1 cellular context compared by ENCODE assay signal in the genomic region with DNA sequence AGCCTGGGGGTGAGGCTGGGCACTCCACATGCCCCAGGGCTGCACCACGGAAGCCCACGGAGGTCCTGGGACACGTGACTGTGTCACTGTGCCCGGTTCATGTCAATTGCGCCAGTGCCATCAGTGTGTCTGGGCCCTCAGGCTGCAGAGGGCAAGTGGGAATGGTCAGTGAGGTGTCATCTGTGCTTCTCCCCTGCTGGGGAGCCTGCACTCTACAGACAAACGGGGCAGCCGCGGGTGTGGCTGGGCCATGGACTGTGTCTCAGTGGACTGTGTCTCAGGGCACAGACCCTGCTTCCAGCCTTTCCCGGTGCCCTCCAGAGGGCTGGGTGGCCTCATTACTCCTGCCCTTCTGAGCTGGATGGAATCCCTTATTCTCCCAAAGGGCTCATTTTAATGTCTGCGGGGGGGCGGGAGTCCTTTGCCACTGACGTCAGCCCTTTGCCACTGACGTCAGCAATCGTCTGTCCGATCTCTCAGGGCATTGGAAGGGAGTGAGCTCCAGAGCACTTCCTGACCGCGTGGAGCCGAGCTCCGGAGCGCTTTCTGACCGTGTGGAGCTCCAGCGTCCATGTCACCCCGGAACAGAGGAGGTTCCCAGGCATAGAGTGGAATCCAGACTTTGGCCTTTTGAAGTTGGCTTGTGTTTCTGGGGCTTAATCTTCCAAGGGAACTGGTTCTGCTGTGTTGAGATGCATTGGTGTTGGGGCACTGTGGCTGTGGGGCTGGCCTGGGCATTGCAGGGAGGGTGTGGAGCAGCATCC.
TF ChIP-seq lines count a peak whose summit lies in the region.

No MANE protein-coding gene starts in this region.

TF ChIP-seq in K562, 482 proteins besides CTCF, POLR2A, EP300 and RAD21 (continues in another document):
- TF ChIP-seq SMARCC2 (IDR thresholded peaks at IDR 0.05; ENCODE audit: low read depth) (no peak), TSC22D4 (tag; IDR thresholded peaks at IDR 0.05) (no peak), NRF1 (conservative IDR thresholded peaks at IDR 0.05 in 1 of 2, IDR thresholded peaks at IDR 0.05 in 1 of 2) (peak in 1 of 2 experiments; percentile 17; a peak in 1 of 4 replicates), ZNF696 (CRISPR knock-in tag; conservative IDR thresholded peaks at IDR 0.05) (no peak), ZNF511 (CRISPR knock-in tag; IDR thresholded peaks at IDR 0.05) (no peak), GTF2B (IDR thresholded peaks at IDR 0.05; ENCODE audit: extremely low read depth, insufficient read length) (no peak), ATF6 (CRISPR knock-in tag; IDR thresholded peaks at IDR 0.05) (no peak), ZNF586 (CRISPR knock-in tag; conservative IDR thresholded peaks at IDR 0.05) (no peak), ATF3 (IDR thresholded peaks at IDR 0.05) (peak; percentile 70), ATF3 (CRISPR knock-in tag; conservative IDR thresholded peaks at IDR 0.05) (no peak), RFX5 (IDR thresholded peaks at IDR 0.05; ENCODE audit: low read depth, low read length) (no peak), MEF2D (tag; conservative IDR thresholded peaks at IDR 0.05; ENCODE audit: low read depth) (no peak), ZNF589 (CRISPR knock-in tag; IDR thresholded peaks at IDR 0.05; ENCODE audit: low read depth) (peak; percentile 61; the same call in 1 of the 2 replicates), HLTF (IDR thresholded peaks at IDR 0.05) (no peak), ZNF311 (CRISPR knock-in tag; IDR thresholded peaks at IDR 0.05) (no peak), CLOCK (CRISPR knock-in tag; IDR thresholded peaks at IDR 0.05; ENCODE audit: borderline replicate concordance) (no peak), ELF1 (tag; IDR thresholded peaks at IDR 0.05) (peak; percentile 57), GABPB1 (CRISPR knock-in tag; IDR thresholded peaks at IDR 0.05) (no peak), EZH2 (IDR thresholded peaks at IDR 0.05; ENCODE audit: borderline replicate concordance, low read depth, low read length) (no peak), HNRNPH1 (optimal IDR thresholded peaks at IDR 0.05; ENCODE audit: low read depth, low read length) (no peak), RBBP5 (IDR thresholded peaks at IDR 0.05; ENCODE audit: borderline replicate concordance, insufficient read depth, low read length, poor library complexity, severe bottlenecking) (no peak), CAMTA2 (CRISPR knock-in tag; conservative IDR thresholded peaks at IDR 0.05) (no peak), MYC (IDR thresholded peaks at IDR 0.05; ENCODE audit: low read depth, low read length) (0 out of 2 replicates have a peak, but pooled peaks have one; percentile 47), MYC (CRISPR knock-in tag; IDR thresholded peaks at IDR 0.05; ENCODE audit: borderline replicate concordance, low read depth) (no peak), L3MBTL2 (IDR thresholded peaks at IDR 0.05) (peak; percentile 74), SPI1 (IDR thresholded peaks at IDR 0.05; ENCODE audit: borderline replicate concordance, low read depth, low read length) (no peak), ZNF785 (CRISPR knock-in tag; IDR thresholded peaks at IDR 0.05) (no peak), ATF7 (IDR thresholded peaks at IDR 0.05) (peak; percentile 90), MNT (conservative IDR thresholded peaks at IDR 0.05) (no peak)
- TF ChIP-seq, protein P1, sequence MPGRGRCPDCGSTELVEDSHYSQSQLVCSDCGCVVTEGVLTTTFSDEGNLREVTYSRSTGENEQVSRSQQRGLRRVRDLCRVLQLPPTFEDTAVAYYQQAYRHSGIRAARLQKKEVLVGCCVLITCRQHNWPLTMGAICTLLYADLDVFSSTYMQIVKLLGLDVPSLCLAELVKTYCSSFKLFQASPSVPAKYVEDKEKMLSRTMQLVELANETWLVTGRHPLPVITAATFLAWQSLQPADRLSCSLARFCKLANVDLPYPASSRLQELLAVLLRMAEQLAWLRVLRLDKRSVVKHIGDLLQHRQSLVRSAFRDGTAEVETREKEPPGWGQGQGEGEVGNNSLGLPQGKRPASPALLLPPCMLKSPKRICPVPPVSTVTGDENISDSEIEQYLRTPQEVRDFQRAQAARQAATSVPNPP (IDR thresholded peaks at IDR 0.05; ENCODE audit: borderline replicate concordance, insufficient read depth, insufficient read length) = no peak
- TF ChIP-seq, protein P2, sequence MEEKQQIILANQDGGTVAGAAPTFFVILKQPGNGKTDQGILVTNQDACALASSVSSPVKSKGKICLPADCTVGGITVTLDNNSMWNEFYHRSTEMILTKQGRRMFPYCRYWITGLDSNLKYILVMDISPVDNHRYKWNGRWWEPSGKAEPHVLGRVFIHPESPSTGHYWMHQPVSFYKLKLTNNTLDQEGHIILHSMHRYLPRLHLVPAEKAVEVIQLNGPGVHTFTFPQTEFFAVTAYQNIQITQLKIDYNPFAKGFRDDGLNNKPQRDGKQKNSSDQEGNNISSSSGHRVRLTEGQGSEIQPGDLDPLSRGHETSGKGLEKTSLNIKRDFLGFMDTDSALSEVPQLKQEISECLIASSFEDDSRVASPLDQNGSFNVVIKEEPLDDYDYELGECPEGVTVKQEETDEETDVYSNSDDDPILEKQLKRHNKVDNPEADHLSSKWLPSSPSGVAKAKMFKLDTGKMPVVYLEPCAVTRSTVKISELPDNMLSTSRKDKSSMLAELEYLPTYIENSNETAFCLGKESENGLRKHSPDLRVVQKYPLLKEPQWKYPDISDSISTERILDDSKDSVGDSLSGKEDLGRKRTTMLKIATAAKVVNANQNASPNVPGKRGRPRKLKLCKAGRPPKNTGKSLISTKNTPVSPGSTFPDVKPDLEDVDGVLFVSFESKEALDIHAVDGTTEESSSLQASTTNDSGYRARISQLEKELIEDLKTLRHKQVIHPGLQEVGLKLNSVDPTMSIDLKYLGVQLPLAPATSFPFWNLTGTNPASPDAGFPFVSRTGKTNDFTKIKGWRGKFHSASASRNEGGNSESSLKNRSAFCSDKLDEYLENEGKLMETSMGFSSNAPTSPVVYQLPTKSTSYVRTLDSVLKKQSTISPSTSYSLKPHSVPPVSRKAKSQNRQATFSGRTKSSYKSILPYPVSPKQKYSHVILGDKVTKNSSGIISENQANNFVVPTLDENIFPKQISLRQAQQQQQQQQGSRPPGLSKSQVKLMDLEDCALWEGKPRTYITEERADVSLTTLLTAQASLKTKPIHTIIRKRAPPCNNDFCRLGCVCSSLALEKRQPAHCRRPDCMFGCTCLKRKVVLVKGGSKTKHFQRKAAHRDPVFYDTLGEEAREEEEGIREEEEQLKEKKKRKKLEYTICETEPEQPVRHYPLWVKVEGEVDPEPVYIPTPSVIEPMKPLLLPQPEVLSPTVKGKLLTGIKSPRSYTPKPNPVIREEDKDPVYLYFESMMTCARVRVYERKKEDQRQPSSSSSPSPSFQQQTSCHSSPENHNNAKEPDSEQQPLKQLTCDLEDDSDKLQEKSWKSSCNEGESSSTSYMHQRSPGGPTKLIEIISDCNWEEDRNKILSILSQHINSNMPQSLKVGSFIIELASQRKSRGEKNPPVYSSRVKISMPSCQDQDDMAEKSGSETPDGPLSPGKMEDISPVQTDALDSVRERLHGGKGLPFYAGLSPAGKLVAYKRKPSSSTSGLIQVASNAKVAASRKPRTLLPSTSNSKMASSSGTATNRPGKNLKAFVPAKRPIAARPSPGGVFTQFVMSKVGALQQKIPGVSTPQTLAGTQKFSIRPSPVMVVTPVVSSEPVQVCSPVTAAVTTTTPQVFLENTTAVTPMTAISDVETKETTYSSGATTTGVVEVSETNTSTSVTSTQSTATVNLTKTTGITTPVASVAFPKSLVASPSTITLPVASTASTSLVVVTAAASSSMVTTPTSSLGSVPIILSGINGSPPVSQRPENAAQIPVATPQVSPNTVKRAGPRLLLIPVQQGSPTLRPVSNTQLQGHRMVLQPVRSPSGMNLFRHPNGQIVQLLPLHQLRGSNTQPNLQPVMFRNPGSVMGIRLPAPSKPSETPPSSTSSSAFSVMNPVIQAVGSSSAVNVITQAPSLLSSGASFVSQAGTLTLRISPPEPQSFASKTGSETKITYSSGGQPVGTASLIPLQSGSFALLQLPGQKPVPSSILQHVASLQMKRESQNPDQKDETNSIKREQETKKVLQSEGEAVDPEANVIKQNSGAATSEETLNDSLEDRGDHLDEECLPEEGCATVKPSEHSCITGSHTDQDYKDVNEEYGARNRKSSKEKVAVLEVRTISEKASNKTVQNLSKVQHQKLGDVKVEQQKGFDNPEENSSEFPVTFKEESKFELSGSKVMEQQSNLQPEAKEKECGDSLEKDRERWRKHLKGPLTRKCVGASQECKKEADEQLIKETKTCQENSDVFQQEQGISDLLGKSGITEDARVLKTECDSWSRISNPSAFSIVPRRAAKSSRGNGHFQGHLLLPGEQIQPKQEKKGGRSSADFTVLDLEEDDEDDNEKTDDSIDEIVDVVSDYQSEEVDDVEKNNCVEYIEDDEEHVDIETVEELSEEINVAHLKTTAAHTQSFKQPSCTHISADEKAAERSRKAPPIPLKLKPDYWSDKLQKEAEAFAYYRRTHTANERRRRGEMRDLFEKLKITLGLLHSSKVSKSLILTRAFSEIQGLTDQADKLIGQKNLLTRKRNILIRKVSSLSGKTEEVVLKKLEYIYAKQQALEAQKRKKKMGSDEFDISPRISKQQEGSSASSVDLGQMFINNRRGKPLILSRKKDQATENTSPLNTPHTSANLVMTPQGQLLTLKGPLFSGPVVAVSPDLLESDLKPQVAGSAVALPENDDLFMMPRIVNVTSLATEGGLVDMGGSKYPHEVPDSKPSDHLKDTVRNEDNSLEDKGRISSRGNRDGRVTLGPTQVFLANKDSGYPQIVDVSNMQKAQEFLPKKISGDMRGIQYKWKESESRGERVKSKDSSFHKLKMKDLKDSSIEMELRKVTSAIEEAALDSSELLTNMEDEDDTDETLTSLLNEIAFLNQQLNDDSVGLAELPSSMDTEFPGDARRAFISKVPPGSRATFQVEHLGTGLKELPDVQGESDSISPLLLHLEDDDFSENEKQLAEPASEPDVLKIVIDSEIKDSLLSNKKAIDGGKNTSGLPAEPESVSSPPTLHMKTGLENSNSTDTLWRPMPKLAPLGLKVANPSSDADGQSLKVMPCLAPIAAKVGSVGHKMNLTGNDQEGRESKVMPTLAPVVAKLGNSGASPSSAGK (IDR thresholded peaks at IDR 0.05) = peak; percentile 35; the same call in 1 of the 2 replicates
